ENCODE assay signal across 10 cellular contexts in genomic region chr20:44615876-44616603, GRCh38. TPM values are rescaled to one million over a fixed set of nuclear protein-coding genes. Genes with fewer than 3 reads are reported as not detected.
DNase-seq lines count a peak whose midpoint lies in the region; ATAC-seq and TF ChIP-seq lines count a peak whose summit lies in the region.
"Had no signal": no experiment of that assay in that cellular context is flagged by ENCODE, and none has a peak within 500 bp of the region (broad histone marks: within the 10 kb centered on the region; RNA-seq: fewer than 3 reads in every experiment).

No MANE protein-coding gene starts in this region.

- TF ChIP-seq POLR2A in spleen (IDR thresholded peaks at IDR 0.05) = no peak

- ATAC-seq in activated naive CD8-positive, alpha-beta T cell treated with anti-CD3 and anti-CD28 coated beads, Interleukin-2, amount 10 ng/mL, durations not matched to agents 7 days and 5 days (ENCODE audit: low read depth) = no peak
- ATAC-seq in GM21423 (IDR thresholded peaks at IDR 0.05; ENCODE audit: unreplicated experiment) (no peak), HG03469 (IDR thresholded peaks at IDR 0.05; ENCODE audit: unreplicated experiment) (no peak)

- POLR2A ChIA-PET in activated naive CD8-positive, alpha-beta T cell treated with anti-CD3 and anti-CD28 coated beads, Interleukin-2, amount 10 ng/mL, durations not matched to agents 7 days and 5 days (lab: Charles Lee) = interaction anchor here (0.8 to 1.4 kb wide), 2 partner anchors 18 to 27 kb away, joined by 3 to 4 read pairs; no protein-coding TSS in a partner anchor

- H3K4me3 Mint-ChIP-seq in activated naive CD8-positive, alpha-beta T cell treated with anti-CD3 and anti-CD28 coated beads, Interleukin-2, amount 10 ng/mL, durations not matched to agents 7 days and 5 days = no peak overlapping the region

- H3K4me1 Mint-ChIP-seq in activated naive CD8-positive, alpha-beta T cell treated with anti-CD3 and anti-CD28 coated beads, Interleukin-2, amount 10 ng/mL, durations not matched to agents 7 days and 5 days = peaks cover 28% of the 10 kb centered on the region

- no peaks in the 10 kb centered on the region for H3K9me3 ChIP-seq in iPS-15b (ENCODE audit: control insufficient read depth, insufficient read depth, low read length)
- H3K9me3 ChIP-seq in spleen = no peaks in the 10 kb centered on the region

- in situ Hi-C loops in GM13976 (cut with MboI; ENCODE audit: low sequenced_read_pairs, unreplicated experiment) = loop anchor here (10.0 kb wide), 1 partner anchor 401 kb away; the partner anchor contains the start of gene OSER1

- H3K36me3 ChIP-seq in iPS-15b (ENCODE audit: control insufficient read depth, insufficient read depth, low read length) (peaks cover 9% of the 10 kb centered on the region), spleen (peaks cover 0 to 88% (median 55%) of the 10 kb centered on the region in 6 donors)

- peak overlapping the region; percentile 79 for H3K27ac Mint-ChIP-seq in activated naive CD8-positive, alpha-beta T cell treated with anti-CD3 and anti-CD28 coated beads, Interleukin-2, amount 10 ng/mL, durations not matched to agents 7 days and 5 days

- peak overlapping the region in 7 of 8 donors; percentile 2 to 69 (median 48) for H3K27ac ChIP-seq in spleen
- H3K27ac ChIP-seq: hepatocyte had no signal

- no peak for TF ChIP-seq CTCF in GM13976 (IDR thresholded peaks at IDR 0.05; ENCODE audit: borderline replicate concordance, control extremely low read depth, extremely low read depth, insufficient read depth, missing control alignments)
- TF ChIP-seq CTCF in spleen (IDR thresholded peaks at IDR 0.05 in 8 of 11, conservative IDR thresholded peaks at IDR 0.05 in 3 of 11) = no peak

- H3K4me1 ChIP-seq in iPS-15b (ENCODE audit: control insufficient read depth, insufficient read depth, low read length) (peaks cover 15% of the 10 kb centered on the region), spleen (peaks cover 4 to 62% (median 28%) of the 10 kb centered on the region in 6 donors)

- no peaks in the 10 kb centered on the region for H3K9me3 Mint-ChIP-seq in activated naive CD8-positive, alpha-beta T cell treated with anti-CD3 and anti-CD28 coated beads, Interleukin-2, amount 10 ng/mL, durations not matched to agents 7 days and 5 days

- H3K4me3 ChIP-seq in iPS-15b (ENCODE audit: low read depth, low read length) = peak overlapping the region; percentile 19
- H3K4me3 ChIP-seq in spleen = no peak overlapping the region
- H3K4me3 ChIP-seq: hepatocyte had no signal

- no peak overlapping the region for H3K9ac ChIP-seq in iPS-15b (ENCODE audit: low read depth, low read length)

- H3K27me3 ChIP-seq in iPS-15b (ENCODE audit: control insufficient read depth, insufficient read depth, low read length) (peaks cover 43% of the 10 kb centered on the region), spleen (replicated peaks in 1 of 7) (no peaks in the 10 kb centered on the region)
- H3K27me3 ChIP-seq: hepatocyte had no signal

- intact Hi-C loops in spleen (cut with DNase I; ENCODE audit: low total_unique reads) = loop anchor here (10.0 kb wide), 2 partner anchors 91 to 401 kb away; partner anchors contain the start of genes OSER1 and SERINC3

- peaks cover 36% of the 10 kb centered on the region for H3K36me3 Mint-ChIP-seq in activated naive CD8-positive, alpha-beta T cell treated with anti-CD3 and anti-CD28 coated beads, Interleukin-2, amount 10 ng/mL, durations not matched to agents 7 days and 5 days

- DNase-seq in GM13976 (ENCODE audit: low spot score) (peak; percentile 30), spleen (peak; percentile 54), DMS53 (lab: John Stamatoyannopoulos, UW) (no peak), DMS 273 treated with DMSO at 0.1 percent for 48 hours (lab: John Stamatoyannopoulos, UW) (no peak)
- no peak for DNase-seq in activated naive CD8-positive, alpha-beta T cell treated with anti-CD3 and anti-CD28 coated beads, Interleukin-2, amount 10 ng/mL, durations not matched to agents 7 days and 5 days
- DNase-seq: NCI-H1436 treated with DMSO at 0.1 percent for 48 hours had no signal

- 85 to 88% (median 87%) methylated on average over 11 to 14 of the region's 14 CpGs for WGBS in spleen, 5 donors

- no peaks in the 10 kb centered on the region for H3K27me3 Mint-ChIP-seq in activated naive CD8-positive, alpha-beta T cell treated with anti-CD3 and anti-CD28 coated beads, Interleukin-2, amount 10 ng/mL, durations not matched to agents 7 days and 5 days

RNA-seq across cellular contexts. Expression of gene PKIG, which starts 33.7 kb away (rescaled TPM):
- total RNA-seq in activated naive CD8-positive, alpha-beta T cell treated with anti-CD3 and anti-CD28 coated beads, Interleukin-2, amount 10 ng/mL, durations not matched to agents 7 days and 5 days = 1 to 10 TPM; 2.5 to 3.1 TPM
- total RNA-seq in spleen = 10 to 100 TPM; 37.5 to 82.6 (median 47.6) TPM
- polyA plus RNA-seq in spleen = 10 to 100 TPM; 64.6 to 82.1 (median 74.9) TPM

RNA-seq across cellular contexts. Expression of gene ADA, which starts 35.5 kb away (rescaled TPM):
- 10 to 100 TPM; 90.4 to 98.8 TPM for total RNA-seq in activated naive CD8-positive, alpha-beta T cell treated with anti-CD3 and anti-CD28 coated beads, Interleukin-2, amount 10 ng/mL, durations not matched to agents 7 days and 5 days
- 10 to 100 TPM; 18.8 to 30.4 (median 21.0) TPM for total RNA-seq in spleen
- polyA plus RNA-seq in spleen = 10 to 100 TPM; 14.8 to 25.0 (median 24.1) TPM

Comparison
In these comparisons a context has a peak if more than half of its experiments do, and no peak if none do; other contexts are left out.
1. DNase-seq: peak in GM13976 (single experiment) and spleen (single experiment); none in activated naive CD8-positive, alpha-beta T cell treated with anti-CD3 and anti-CD28 coated beads, Interleukin-2, amount 10 ng/mL, durations not matched to agents 7 days and 5 days (single experiment), DMS53 (single experiment) and DMS 273 treated with DMSO at 0.1 percent for 48 hours (single experiment).
2. RNA of gene PKIG, which starts 33.7 kb away (total RNA-seq): 37.5 to 82.6 TPM in spleen; 2.5 to 3.1 TPM in activated naive CD8-positive, alpha-beta T cell treated with anti-CD3 and anti-CD28 coated beads, Interleukin-2, amount 10 ng/mL, durations not matched to agents 7 days and 5 days; every median in the first group is over 4 times any median in the second.